6 cellular contexts compared by ENCODE assay signal in genomic region chr19:1250374-1251232, GRCh38. TPM values are rescaled to one million over a fixed set of nuclear protein-coding genes. Genes with fewer than 3 reads are reported as not detected.
DNase-seq lines count a peak whose midpoint lies in the region; ATAC-seq and TF ChIP-seq lines count a peak whose summit lies in the region.

No MANE protein-coding gene starts in this region.

- H3K4ac ChIP-seq in mesenchymal stem cell (ENCODE audit: low read depth in 1 of 2, low read length in 2 of 2): peak overlapping the region; percentile 93 to 96

- no peak overlapping the region for H2AFZ ChIP-seq in mesenchymal stem cell (ENCODE audit: low read depth, low read length)

- peak overlapping the region; percentile 62 to 95 for H3K14ac ChIP-seq in mesenchymal stem cell (ENCODE audit: low read length in 2 of 2)

- H3K27me3 Mint-ChIP-seq in brain: peaks cover 4% of the 10 kb centered on the region

- peaks cover 42% of the 10 kb centered on the region for H3K4me1 ChIP-seq in mesenchymal stem cell (ENCODE audit: control insufficient read depth, insufficient read depth, low read depth, low read length)

- peak overlapping the region; percentile 97 for H4K8ac ChIP-seq in mesenchymal stem cell (ENCODE audit: low read length)

- peaks cover 25% of the 10 kb centered on the region for H3K4me1 Mint-ChIP-seq in brain

- TF ChIP-seq CTCF in brain (conservative IDR thresholded peaks at IDR 0.05): no peak

- H2BK15ac ChIP-seq in mesenchymal stem cell (ENCODE audit: low read depth, poor library complexity, severe bottlenecking): peak overlapping the region; percentile 90

- no peaks in the 10 kb centered on the region for H3K27me3 ChIP-seq in mesenchymal stem cell (ENCODE audit: control insufficient read depth in 1 of 2, insufficient read depth in 1 of 2, low read length in 2 of 2)

- peak overlapping the region; percentile 99 for H3K27ac ChIP-seq in mesenchymal stem cell (ENCODE audit: low read length, poor library complexity, severe bottlenecking)

- peak overlapping the region; percentile 78 for H2BK5ac ChIP-seq in mesenchymal stem cell (ENCODE audit: low read depth, low read length, poor library complexity, severe bottlenecking)

- H3K79me1 ChIP-seq in mesenchymal stem cell (replicated peaks; ENCODE audit: low read length, poor library complexity, severe bottlenecking): peaks cover 9% of the 10 kb centered on the region

- no peaks in the 10 kb centered on the region for H3K9me3 ChIP-seq in mesenchymal stem cell (ENCODE audit: control insufficient read depth, low read length)

- peak overlapping the region; percentile 99 for H2BK120ac ChIP-seq in mesenchymal stem cell (ENCODE audit: low read depth, low read length)

- H3K4me2 ChIP-seq in mesenchymal stem cell (ENCODE audit: low read length, poor library complexity, severe bottlenecking): peak overlapping the region; percentile 85

- peak overlapping the region in 1 of 2 experiments; percentile 85 for H3K23ac ChIP-seq in mesenchymal stem cell (ENCODE audit: low read length in 2 of 2)

- H3K9ac ChIP-seq in mesenchymal stem cell (ENCODE audit: low read length): peak overlapping the region; percentile 96

- no peaks in the 10 kb centered on the region for H3K9me3 Mint-ChIP-seq in brain

- peak overlapping the region; percentile 90 to 94 (median 92) for H3K4me3 Mint-ChIP-seq in brain

- no peak overlapping the region for H2AK5ac ChIP-seq in mesenchymal stem cell (ENCODE audit: low read length, severe bottlenecking)

- ATAC-seq in HG02840 (IDR thresholded peaks at IDR 0.05; ENCODE audit: low FRiP score, unreplicated experiment) (no peak), GM19351 (IDR thresholded peaks at IDR 0.05; ENCODE audit: unreplicated experiment) (no peak)

- peak overlapping the region; percentile 96 for H4K91ac ChIP-seq in mesenchymal stem cell (ENCODE audit: low read length)

- H3K36me3 ChIP-seq in mesenchymal stem cell (ENCODE audit: control insufficient read depth in 1 of 2, insufficient read depth in 2 of 2, low read depth in 1 of 2, low read length in 2 of 2): peaks cover 24 to 58% of the 10 kb centered on the region in 2 experiments

- peak overlapping the region; percentile 93 to 99 for H3K18ac ChIP-seq in mesenchymal stem cell (ENCODE audit: low read depth in 1 of 2, low read length in 2 of 2)

- peaks cover 24% of the 10 kb centered on the region for H3K36me3 Mint-ChIP-seq in brain

- H3K27ac Mint-ChIP-seq in brain: peak overlapping the region; percentile 93 to 98 (median 98)

- DNase-seq in EH (ENCODE audit: low read depth) (peak; percentile 76), NCI-H2227 treated with DMSO at 0.1 percent for 48 hours (lab: John Stamatoyannopoulos, UW) (peak; percentile 84), mesenchymal stem cell (peak; percentile 76)

- H3K4me3 ChIP-seq in mesenchymal stem cell (ENCODE audit: insufficient read depth in 1 of 2, low read depth in 1 of 2, low read length in 2 of 2): peak overlapping the region; percentile 84 to 92

- WGBS in mesenchymal stem cell: under 1% methylated on average over 47 of the region's 97 CpGs

- H2BK12ac ChIP-seq in mesenchymal stem cell (ENCODE audit: low read length in 2 of 2): peak overlapping the region in 1 of 2 experiments; percentile 88

RNA-seq across cellular contexts. Expression of gene MIDN, which starts 2.2 kb away (rescaled TPM):
- polyA plus RNA-seq in brain (ENCODE audit: insufficient read depth, low read depth, low replicate concordance): 79.7 TPM
- 58.6 TPM for polyA plus RNA-seq in mesenchymal stem cell (2013, experiment 1 of 2)
- 58.0 TPM for polyA plus RNA-seq in mesenchymal stem cell (2013, experiment 2 of 2)

RNA-seq across cellular contexts. Expression of gene ATP5F1D, which starts 9.1 kb away (rescaled TPM):
- 365 TPM for polyA plus RNA-seq in brain (ENCODE audit: insufficient read depth, low read depth, low replicate concordance)
- 121 TPM for polyA plus RNA-seq in mesenchymal stem cell (2013, experiment 1 of 2)
- polyA plus RNA-seq in mesenchymal stem cell (2013, experiment 2 of 2): 127 TPM

RNA-seq across cellular contexts. Expression of gene CBARP, which starts 12.8 kb away (rescaled TPM):
- 11.2 TPM for polyA plus RNA-seq in brain (ENCODE audit: insufficient read depth, low read depth, low replicate concordance)
- 8.1 TPM for polyA plus RNA-seq in mesenchymal stem cell (2013, experiment 1 of 2)
- 8.0 TPM for polyA plus RNA-seq in mesenchymal stem cell (2013, experiment 2 of 2)

RNA-seq across cellular contexts. Expression of gene CIRBP, which starts 18.5 kb away (rescaled TPM):
- 617 TPM for polyA plus RNA-seq in brain (ENCODE audit: insufficient read depth, low read depth, low replicate concordance)
- polyA plus RNA-seq in mesenchymal stem cell (2013, experiment 1 of 2): 118 TPM
- polyA plus RNA-seq in mesenchymal stem cell (2013, experiment 2 of 2): 120 TPM

RNA-seq across cellular contexts. Expression of gene FAM174C, which starts 24.7 kb away (rescaled TPM):
- polyA plus RNA-seq in brain (ENCODE audit: insufficient read depth, low read depth, low replicate concordance): 60.8 TPM
- polyA plus RNA-seq in mesenchymal stem cell (2013, experiment 1 of 2): 60.2 TPM
- polyA plus RNA-seq in mesenchymal stem cell (2013, experiment 2 of 2): 59.6 TPM
